ENCODE assay signal across 29 cellular contexts in the genomic region with DNA sequence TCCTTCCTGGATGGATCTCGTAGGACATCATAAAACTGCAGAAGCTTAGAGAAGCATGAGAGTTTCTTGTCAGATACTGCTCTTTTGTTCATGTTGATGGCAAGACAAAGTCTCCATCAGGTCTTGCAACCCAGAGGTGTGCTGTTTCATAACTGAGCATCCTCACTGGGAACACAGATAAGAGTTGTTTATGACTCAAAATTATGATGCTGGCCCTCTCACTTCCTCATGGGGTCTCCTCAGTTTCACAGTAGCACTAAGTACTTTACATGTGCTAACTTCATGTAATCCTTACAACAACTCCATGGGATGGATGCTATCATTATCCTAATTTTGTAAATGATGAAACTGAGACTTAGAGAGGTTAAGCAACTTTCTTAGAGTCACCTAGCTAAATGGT.
"Had no signal": no experiment of that assay in that cellular context is flagged by ENCODE, and none has a peak within 500 bp of the region (broad histone marks: within the 10 kb centered on the region; RNA-seq: fewer than 3 reads in every experiment).

No MANE protein-coding gene starts in this region.

- ATAC-seq: natural killer cell; right lobe of liver; stimulated activated memory B cell treated with anti-CD40 and anti-IgM and Interleukin-4, amounts not matched to agents 10 μg/mL and 1 μg/mL and 100 μg/mL, for 72 hours; stimulated activated naive CD8-positive, alpha-beta T cell treated with anti-CD3 and anti-CD28 coated beads, Interleukin-15, Interleukin-2, amounts not matched to agents 100 U/mL and 50 U/mL, for 24 hours had no signal

- H3K4me3 Mint-ChIP-seq: immature natural killer cell; mesothelial cell of epicardium; naive B cell; natural killer cell; nephron progenitor cell; neural progenitor cell; stimulated activated memory B cell treated with anti-CD40 and anti-IgM and Interleukin-4, amounts not matched to agents 10 μg/mL and 1 μg/mL and 100 μg/mL, for 72 hours had no signal

- H3K27ac Mint-ChIP-seq: immature natural killer cell; mesothelial cell of epicardium; natural killer cell; nephron progenitor cell; neural progenitor cell; progenitor cell of endocrine pancreas; stimulated activated memory B cell treated with anti-CD40 and anti-IgM and Interleukin-4, amounts not matched to agents 10 μg/mL and 1 μg/mL and 100 μg/mL, for 72 hours had no signal

- H3K27me3 Mint-ChIP-seq: naive B cell; progenitor cell of endocrine pancreas; stimulated activated memory B cell treated with anti-CD40 and anti-IgM and Interleukin-4, amounts not matched to agents 10 μg/mL and 1 μg/mL and 100 μg/mL, for 72 hours had no signal

- H3K4me1 ChIP-seq: neural progenitor cell, right atrium auricular region, testis, thyroid gland, transverse colon had no signal

- H3K27ac ChIP-seq: left ventricle myocardium inferior, neural progenitor cell, right atrium auricular region, right lobe of liver, stomach, testis, thyroid gland, transverse colon, upper lobe of left lung had no signal

- H3K9ac ChIP-seq: neural progenitor cell had no signal

- H2AFZ ChIP-seq: neural progenitor cell had no signal

- FAIRE-seq: islet of Langerhans, urothelium cell line had no signal

- H3K27me3 ChIP-seq: neural progenitor cell, neutrophil, right atrium auricular region, right lobe of liver, stomach, testis, thyroid gland, transverse colon, upper lobe of left lung had no signal

- H3K9me3 ChIP-seq: left ventricle myocardium inferior, neutrophil, right atrium auricular region, right lobe of liver, stomach, testis, thyroid gland, transverse colon, upper lobe of left lung had no signal

- H3K9me3 Mint-ChIP-seq: immature natural killer cell; mesothelial cell of epicardium; naive B cell; natural killer cell; nephron progenitor cell; neural progenitor cell; stimulated activated memory B cell treated with anti-CD40 and anti-IgM and Interleukin-4, amounts not matched to agents 10 μg/mL and 1 μg/mL and 100 μg/mL, for 72 hours had no signal

- H3K4me3 ChIP-seq: left ventricle myocardium inferior, lung, neural progenitor cell, right atrium auricular region, right lobe of liver, smooth muscle cell, stomach, testis, thyroid gland, transverse colon, upper lobe of left lung had no signal

- DNase-seq: hypothalamus; immature natural killer cell; left ventricle myocardium inferior; mesendoderm; naive B cell; natural killer cell; nephron progenitor cell; occipital lobe; right lobe of liver; stimulated activated CD4-positive, alpha-beta T cell treated with anti-CD3 and anti-CD28 coated beads, Interleukin-1b, Interleukin-23, amount 100 ng/mL, for 48 hours; stimulated activated CD4-positive, alpha-beta T cell treated with anti-CD3 and anti-CD28 coated beads, Interleukin-2, amount 100 ng/mL, for 48 hours; stimulated activated CD4-positive, alpha-beta T cell treated with anti-CD3 and anti-CD28 coated beads, Interleukin-4, amount 100 ng/mL, for 4 hours; stimulated activated CD8-positive, alpha-beta memory T cell treated with anti-CD3 and anti-CD28 coated beads, Interleukin-4, amount 100 ng/mL, for 48 hours; stimulated activated naive CD8-positive, alpha-beta T cell treated with anti-CD3 and anti-CD28 coated beads, Interleukin-15, Interleukin-2, amounts not matched to agents 100 U/mL and 50 U/mL, for 24 hours; stomach; testis; thyroid gland; transverse colon; upper lobe of left lung had no signal

- H3K4me1 Mint-ChIP-seq: immature natural killer cell; natural killer cell; neural progenitor cell; stimulated activated memory B cell treated with anti-CD40 and anti-IgM and Interleukin-4, amounts not matched to agents 10 μg/mL and 1 μg/mL and 100 μg/mL, for 72 hours had no signal

- H3K4me2 ChIP-seq: neural progenitor cell, smooth muscle cell had no signal
